1 cellular context compared by ENCODE assay signal in the genomic region with DNA sequence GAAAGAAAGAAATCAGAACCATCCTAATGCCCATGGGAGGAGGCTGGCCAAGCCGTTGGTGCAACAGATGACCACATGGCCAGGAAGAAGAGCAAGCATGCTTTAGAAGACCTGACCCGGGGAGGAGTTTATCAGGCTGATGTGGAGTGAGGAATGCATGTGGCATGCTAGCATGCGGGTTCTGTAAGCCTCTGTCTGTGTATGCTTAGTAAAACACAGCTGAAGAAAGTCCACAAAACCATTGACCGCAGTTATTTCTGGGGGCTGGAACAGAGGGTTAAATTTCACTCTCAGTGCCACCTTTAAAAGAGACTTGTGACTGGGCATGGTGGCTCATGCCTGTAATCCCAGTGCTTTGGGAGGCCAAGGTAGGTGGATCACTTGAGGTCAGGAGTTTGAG.
TF ChIP-seq lines count a peak whose summit lies in the region.

No MANE protein-coding gene starts in this region.

TF ChIP-seq in SK-N-SH, 30 proteins besides CTCF, POLR2A, EP300 and RAD21 (continued from another document):
- TF ChIP-seq, protein P1, sequence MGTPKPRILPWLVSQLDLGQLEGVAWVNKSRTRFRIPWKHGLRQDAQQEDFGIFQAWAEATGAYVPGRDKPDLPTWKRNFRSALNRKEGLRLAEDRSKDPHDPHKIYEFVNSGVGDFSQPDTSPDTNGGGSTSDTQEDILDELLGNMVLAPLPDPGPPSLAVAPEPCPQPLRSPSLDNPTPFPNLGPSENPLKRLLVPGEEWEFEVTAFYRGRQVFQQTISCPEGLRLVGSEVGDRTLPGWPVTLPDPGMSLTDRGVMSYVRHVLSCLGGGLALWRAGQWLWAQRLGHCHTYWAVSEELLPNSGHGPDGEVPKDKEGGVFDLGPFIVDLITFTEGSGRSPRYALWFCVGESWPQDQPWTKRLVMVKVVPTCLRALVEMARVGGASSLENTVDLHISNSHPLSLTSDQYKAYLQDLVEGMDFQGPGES (IDR thresholded peaks at IDR 0.05; ENCODE audit: low read depth, low read length), result no peak
- TF ChIP-seq, protein P2, sequence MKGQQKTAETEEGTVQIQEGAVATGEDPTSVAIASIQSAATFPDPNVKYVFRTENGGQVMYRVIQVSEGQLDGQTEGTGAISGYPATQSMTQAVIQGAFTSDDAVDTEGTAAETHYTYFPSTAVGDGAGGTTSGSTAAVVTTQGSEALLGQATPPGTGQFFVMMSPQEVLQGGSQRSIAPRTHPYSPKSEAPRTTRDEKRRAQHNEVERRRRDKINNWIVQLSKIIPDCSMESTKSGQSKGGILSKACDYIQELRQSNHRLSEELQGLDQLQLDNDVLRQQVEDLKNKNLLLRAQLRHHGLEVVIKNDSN (IDR thresholded peaks at IDR 0.05; ENCODE audit: borderline replicate concordance, low read depth), result no peak
- TF ChIP-seq, protein P3, sequence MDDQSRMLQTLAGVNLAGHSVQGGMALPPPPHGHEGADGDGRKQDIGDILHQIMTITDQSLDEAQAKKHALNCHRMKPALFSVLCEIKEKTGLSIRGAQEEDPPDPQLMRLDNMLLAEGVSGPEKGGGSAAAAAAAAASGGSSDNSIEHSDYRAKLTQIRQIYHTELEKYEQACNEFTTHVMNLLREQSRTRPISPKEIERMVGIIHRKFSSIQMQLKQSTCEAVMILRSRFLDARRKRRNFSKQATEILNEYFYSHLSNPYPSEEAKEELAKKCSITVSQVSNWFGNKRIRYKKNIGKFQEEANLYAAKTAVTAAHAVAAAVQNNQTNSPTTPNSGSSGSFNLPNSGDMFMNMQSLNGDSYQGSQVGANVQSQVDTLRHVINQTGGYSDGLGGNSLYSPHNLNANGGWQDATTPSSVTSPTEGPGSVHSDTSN (IDR thresholded peaks at IDR 0.05), result no peak
- TF ChIP-seq RXRA (IDR thresholded peaks at IDR 0.05; ENCODE audit: borderline replicate concordance, low read depth), result no peak
- TF ChIP-seq, protein P4, sequence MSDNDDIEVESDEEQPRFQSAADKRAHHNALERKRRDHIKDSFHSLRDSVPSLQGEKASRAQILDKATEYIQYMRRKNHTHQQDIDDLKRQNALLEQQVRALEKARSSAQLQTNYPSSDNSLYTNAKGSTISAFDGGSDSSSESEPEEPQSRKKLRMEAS (IDR thresholded peaks at IDR 0.05; ENCODE audit: low read depth), result no peak
- no peak for TF ChIP-seq NRF1 (IDR thresholded peaks at IDR 0.05; ENCODE audit: low read depth, low read length)
- TF ChIP-seq, protein P5, sequence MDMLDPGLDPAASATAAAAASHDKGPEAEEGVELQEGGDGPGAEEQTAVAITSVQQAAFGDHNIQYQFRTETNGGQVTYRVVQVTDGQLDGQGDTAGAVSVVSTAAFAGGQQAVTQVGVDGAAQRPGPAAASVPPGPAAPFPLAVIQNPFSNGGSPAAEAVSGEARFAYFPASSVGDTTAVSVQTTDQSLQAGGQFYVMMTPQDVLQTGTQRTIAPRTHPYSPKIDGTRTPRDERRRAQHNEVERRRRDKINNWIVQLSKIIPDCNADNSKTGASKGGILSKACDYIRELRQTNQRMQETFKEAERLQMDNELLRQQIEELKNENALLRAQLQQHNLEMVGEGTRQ (IDR thresholded peaks at IDR 0.05; ENCODE audit: borderline replicate concordance, low read depth, low read length), result no peak
